ENCODE assay signal across 8 cellular contexts in genomic region chrX:139930923-139931645, GRCh38.
DNase-seq lines count a peak whose midpoint lies in the region; TF ChIP-seq lines count a peak whose summit lies in the region.

No MANE protein-coding gene starts in this region.

- H3K4me3 ChIP-seq in astrocyte of the spinal cord (ENCODE audit: low read depth, low read length) = peak overlapping the region; percentile 71

- TF ChIP-seq CTCF in astrocyte of the spinal cord (IDR thresholded peaks at IDR 0.05; ENCODE audit: low read depth, low read length) = no peak

- in situ Hi-C loops in astrocyte of the spinal cord (cut with HindIII; ENCODE audit: low sequenced_read_pairs) = no loop called here

- DNase-seq in NCI-H748 (lab: John Stamatoyannopoulos, UW; ENCODE audit: unreplicated experiment) (peak; percentile 43), NCI-H748 treated with DMSO at 0.1 percent for 48 hours (lab: John Stamatoyannopoulos, UW) (no peak), RPMI8226 (peak; percentile 40), astrocyte of the spinal cord (ENCODE audit: low read depth, low spot score) (no peak), iris pigment epithelial cell (ENCODE audit: low read depth) (peak; percentile 23), iPS-NIHi11 (ENCODE audit: low spot score) (no peak), NCI-H2029 (lab: John Stamatoyannopoulos, UW) (no peak)
- peak; percentile 33 for DNase-seq in stimulated activated CD4-positive, alpha-beta T cell treated with anti-CD3 and anti-CD28 coated beads, Interleukin-15, amount 100 ng/mL, for 24 hours

Comparison
In these comparisons a context has a peak if more than half of its experiments do, and no peak if none do; other contexts are left out.
1. DNase-seq: peak in NCI-H748 (single experiment), RPMI8226 (single experiment), iris pigment epithelial cell (single experiment) and stimulated activated CD4-positive, alpha-beta T cell treated with anti-CD3 and anti-CD28 coated beads, Interleukin-15, amount 100 ng/mL, for 24 hours (single experiment); none in NCI-H748 treated with DMSO at 0.1 percent for 48 hours (single experiment), astrocyte of the spinal cord (single experiment), iPS-NIHi11 (single experiment) and NCI-H2029 (single experiment).